In the genomic region with DNA sequence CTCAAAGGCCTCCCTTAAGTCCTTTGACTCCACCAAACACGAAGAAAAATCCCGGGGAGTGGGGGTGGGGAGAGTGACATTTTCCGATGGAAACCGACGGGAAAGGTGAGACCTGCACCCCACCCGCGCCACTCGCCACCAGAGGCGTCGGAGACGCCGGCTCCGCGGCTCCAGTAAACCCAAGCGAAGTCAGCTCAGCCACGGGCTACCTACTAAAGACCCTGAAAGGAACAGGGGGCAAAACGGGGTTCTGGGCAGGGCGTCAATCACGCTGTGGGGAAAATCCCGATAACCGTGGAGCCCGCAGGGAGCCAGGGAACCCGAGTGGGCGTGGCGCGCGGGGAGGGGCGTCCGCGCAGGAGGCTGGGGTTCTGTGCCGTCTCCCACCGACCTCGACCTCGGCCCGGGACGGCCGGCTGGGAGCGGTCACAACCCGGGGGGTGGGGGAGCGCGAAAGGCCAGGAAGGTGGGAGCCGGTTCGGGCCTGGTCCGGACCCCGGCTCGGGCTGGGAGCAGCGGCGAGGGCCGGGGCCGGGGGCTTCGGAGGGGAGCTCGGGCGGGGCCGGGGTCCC, we compare ENCODE assay signal across 1 cellular context.
TF ChIP-seq lines count a peak whose summit lies in the region.

No MANE protein-coding gene starts in this region.

TF ChIP-seq in HepG2, 621 proteins besides CTCF, POLR2A, EP300 and RAD21 (continues in another document):
- TF ChIP-seq KMT2A (CRISPR knock-in tag; IDR thresholded peaks at IDR 0.05) (no peak; the same call in 1 of the 2 replicates), TAF15 (IDR thresholded peaks at IDR 0.05; ENCODE audit: low read depth, low read length, poor library complexity, severe bottlenecking) (no peak), ZNF614 (CRISPR knock-in tag; IDR thresholded peaks at IDR 0.05; ENCODE audit: borderline replicate concordance) (no peak), STAG1 (CRISPR knock-in tag; IDR thresholded peaks at IDR 0.05) (no peak), GFI1 (CRISPR knock-in tag; IDR thresholded peaks at IDR 0.05; ENCODE audit: borderline replicate concordance) (no peak), RNF2 (conservative IDR thresholded peaks at IDR 0.05; ENCODE audit: low read depth) (no peak), LCORL (IDR thresholded peaks at IDR 0.05) (no peak), LCORL (CRISPR knock-in tag; IDR thresholded peaks at IDR 0.05) (0 out of 2 replicates have a peak, but pooled peaks have one; percentile 24), IRX3 (CRISPR knock-in tag; IDR thresholded peaks at IDR 0.05; ENCODE audit: borderline replicate concordance, low read depth) (0 out of 2 replicates have a peak, but pooled peaks have one; percentile 5), ZFYVE20 (CRISPR knock-in tag; IDR thresholded peaks at IDR 0.05; ENCODE audit: borderline replicate concordance, low read depth) (no peak), YY1 (IDR thresholded peaks at IDR 0.05; ENCODE audit: insufficient read depth, insufficient replicate concordance, low read depth, low read length) (no peak), ZNF350 (CRISPR knock-in tag; IDR thresholded peaks at IDR 0.05; ENCODE audit: borderline replicate concordance, low read depth) (no peak; the same call in 1 of the 2 replicates), KDM2A (CRISPR knock-in tag; IDR thresholded peaks at IDR 0.05; ENCODE audit: borderline replicate concordance, low read depth) (no peak), NFIC (IDR thresholded peaks at IDR 0.05; ENCODE audit: low read length) (no peak), ZNF12 (CRISPR knock-in tag; IDR thresholded peaks at IDR 0.05) (0 out of 2 replicates have a peak, but pooled peaks have one; percentile 11), KAT8 (CRISPR knock-in tag; IDR thresholded peaks at IDR 0.05) (no peak), PLSCR1 (CRISPR knock-in tag; IDR thresholded peaks at IDR 0.05; ENCODE audit: borderline replicate concordance) (no peak), PRDM15 (CRISPR knock-in tag; IDR thresholded peaks at IDR 0.05) (peak; percentile 2; the same call in 1 of the 2 replicates), MIER3 (CRISPR knock-in tag; IDR thresholded peaks at IDR 0.05; ENCODE audit: borderline replicate concordance) (no peak), ZSCAN29 (CRISPR knock-in tag; conservative IDR thresholded peaks at IDR 0.05) (peak; percentile 55; the same call in 1 of the 2 replicates), ZNF121 (CRISPR knock-in tag; IDR thresholded peaks at IDR 0.05) (no peak), SPEN (CRISPR knock-in tag; IDR thresholded peaks at IDR 0.05; ENCODE audit: low read depth) (no peak), AKNA (CRISPR knock-in tag; IDR thresholded peaks at IDR 0.05; ENCODE audit: borderline replicate concordance) (no peak), ZNF383 (CRISPR knock-in tag; IDR thresholded peaks at IDR 0.05; ENCODE audit: borderline replicate concordance) (no peak), ZNF773 (CRISPR knock-in tag; IDR thresholded peaks at IDR 0.05; ENCODE audit: borderline replicate concordance) (no peak), IKZF1 (IDR thresholded peaks at IDR 0.05) (no peak), KLF16 (CRISPR knock-in tag; IDR thresholded peaks at IDR 0.05) (no peak), ZNF317 (CRISPR knock-in tag; IDR thresholded peaks at IDR 0.05) (no peak), HOXA7 (CRISPR knock-in tag; IDR thresholded peaks at IDR 0.05) (peak; percentile 11; the same call in 1 of the 2 replicates), RFX1 (IDR thresholded peaks at IDR 0.05) (no peak), ZNF256 (CRISPR knock-in tag; conservative IDR thresholded peaks at IDR 0.05) (0 out of 2 replicates have a peak, but pooled peaks have one; percentile 31), ZNF598 (CRISPR knock-in tag; IDR thresholded peaks at IDR 0.05; ENCODE audit: borderline replicate concordance) (no peak), THAP11 (CRISPR knock-in tag; IDR thresholded peaks at IDR 0.05) (no peak)
- TF ChIP-seq, protein P1, sequence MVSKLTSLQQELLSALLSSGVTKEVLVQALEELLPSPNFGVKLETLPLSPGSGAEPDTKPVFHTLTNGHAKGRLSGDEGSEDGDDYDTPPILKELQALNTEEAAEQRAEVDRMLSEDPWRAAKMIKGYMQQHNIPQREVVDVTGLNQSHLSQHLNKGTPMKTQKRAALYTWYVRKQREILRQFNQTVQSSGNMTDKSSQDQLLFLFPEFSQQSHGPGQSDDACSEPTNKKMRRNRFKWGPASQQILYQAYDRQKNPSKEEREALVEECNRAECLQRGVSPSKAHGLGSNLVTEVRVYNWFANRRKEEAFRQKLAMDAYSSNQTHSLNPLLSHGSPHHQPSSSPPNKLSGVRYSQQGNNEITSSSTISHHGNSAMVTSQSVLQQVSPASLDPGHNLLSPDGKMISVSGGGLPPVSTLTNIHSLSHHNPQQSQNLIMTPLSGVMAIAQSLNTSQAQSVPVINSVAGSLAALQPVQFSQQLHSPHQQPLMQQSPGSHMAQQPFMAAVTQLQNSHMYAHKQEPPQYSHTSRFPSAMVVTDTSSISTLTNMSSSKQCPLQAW (CRISPR knock-in tag; IDR thresholded peaks at IDR 0.05) = no peak
- TF ChIP-seq, protein P2, sequence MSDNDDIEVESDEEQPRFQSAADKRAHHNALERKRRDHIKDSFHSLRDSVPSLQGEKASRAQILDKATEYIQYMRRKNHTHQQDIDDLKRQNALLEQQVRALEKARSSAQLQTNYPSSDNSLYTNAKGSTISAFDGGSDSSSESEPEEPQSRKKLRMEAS (IDR thresholded peaks at IDR 0.05) = no peak
- TF ChIP-seq, protein P3, sequence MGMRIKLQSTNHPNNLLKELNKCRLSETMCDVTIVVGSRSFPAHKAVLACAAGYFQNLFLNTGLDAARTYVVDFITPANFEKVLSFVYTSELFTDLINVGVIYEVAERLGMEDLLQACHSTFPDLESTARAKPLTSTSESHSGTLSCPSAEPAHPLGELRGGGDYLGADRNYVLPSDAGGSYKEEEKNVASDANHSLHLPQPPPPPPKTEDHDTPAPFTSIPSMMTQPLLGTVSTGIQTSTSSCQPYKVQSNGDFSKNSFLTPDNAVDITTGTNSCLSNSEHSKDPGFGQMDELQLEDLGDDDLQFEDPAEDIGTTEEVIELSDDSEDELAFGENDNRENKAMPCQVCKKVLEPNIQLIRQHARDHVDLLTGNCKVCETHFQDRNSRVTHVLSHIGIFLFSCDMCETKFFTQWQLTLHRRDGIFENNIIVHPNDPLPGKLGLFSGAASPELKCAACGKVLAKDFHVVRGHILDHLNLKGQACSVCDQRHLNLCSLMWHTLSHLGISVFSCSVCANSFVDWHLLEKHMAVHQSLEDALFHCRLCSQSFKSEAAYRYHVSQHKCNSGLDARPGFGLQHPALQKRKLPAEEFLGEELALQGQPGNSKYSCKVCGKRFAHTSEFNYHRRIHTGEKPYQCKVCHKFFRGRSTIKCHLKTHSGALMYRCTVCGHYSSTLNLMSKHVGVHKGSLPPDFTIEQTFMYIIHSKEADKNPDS (CRISPR knock-in tag; IDR thresholded peaks at IDR 0.05) = no peak
- TF ChIP-seq, protein P4, sequence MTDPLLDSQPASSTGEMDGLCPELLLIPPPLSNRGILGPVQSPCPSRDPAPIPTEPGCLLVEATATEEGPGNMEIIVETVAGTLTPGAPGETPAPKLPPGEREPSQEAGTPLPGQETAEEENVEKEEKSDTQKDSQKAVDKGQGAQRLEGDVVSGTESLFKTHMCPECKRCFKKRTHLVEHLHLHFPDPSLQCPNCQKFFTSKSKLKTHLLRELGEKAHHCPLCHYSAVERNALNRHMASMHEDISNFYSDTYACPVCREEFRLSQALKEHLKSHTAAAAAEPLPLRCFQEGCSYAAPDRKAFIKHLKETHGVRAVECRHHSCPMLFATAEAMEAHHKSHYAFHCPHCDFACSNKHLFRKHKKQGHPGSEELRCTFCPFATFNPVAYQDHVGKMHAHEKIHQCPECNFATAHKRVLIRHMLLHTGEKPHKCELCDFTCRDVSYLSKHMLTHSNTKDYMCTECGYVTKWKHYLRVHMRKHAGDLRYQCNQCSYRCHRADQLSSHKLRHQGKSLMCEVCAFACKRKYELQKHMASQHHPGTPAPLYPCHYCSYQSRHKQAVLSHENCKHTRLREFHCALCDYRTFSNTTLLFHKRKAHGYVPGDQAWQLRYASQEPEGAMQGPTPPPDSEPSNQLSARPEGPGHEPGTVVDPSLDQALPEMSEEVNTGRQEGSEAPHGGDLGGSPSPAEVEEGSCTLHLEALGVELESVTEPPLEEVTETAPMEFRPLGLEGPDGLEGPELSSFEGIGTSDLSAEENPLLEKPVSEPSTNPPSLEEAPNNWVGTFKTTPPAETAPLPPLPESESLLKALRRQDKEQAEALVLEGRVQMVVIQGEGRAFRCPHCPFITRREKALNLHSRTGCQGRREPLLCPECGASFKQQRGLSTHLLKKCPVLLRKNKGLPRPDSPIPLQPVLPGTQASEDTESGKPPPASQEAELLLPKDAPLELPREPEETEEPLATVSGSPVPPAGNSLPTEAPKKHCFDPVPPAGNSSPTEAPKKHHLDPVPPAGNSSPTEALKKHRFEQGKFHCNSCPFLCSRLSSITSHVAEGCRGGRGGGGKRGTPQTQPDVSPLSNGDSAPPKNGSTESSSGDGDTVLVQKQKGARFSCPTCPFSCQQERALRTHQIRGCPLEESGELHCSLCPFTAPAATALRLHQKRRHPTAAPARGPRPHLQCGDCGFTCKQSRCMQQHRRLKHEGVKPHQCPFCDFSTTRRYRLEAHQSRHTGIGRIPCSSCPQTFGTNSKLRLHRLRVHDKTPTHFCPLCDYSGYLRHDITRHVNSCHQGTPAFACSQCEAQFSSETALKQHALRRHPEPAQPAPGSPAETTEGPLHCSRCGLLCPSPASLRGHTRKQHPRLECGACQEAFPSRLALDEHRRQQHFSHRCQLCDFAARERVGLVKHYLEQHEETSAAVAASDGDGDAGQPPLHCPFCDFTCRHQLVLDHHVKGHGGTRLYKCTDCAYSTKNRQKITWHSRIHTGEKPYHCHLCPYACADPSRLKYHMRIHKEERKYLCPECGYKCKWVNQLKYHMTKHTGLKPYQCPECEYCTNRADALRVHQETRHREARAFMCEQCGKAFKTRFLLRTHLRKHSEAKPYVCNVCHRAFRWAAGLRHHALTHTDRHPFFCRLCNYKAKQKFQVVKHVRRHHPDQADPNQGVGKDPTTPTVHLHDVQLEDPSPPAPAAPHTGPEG (CRISPR knock-in tag; IDR thresholded peaks at IDR 0.05) = no peak; the same call in 1 of the 2 replicates
